33 cellular contexts compared by ENCODE assay signal in genomic region chr10:23148214-23148613, GRCh38. TPM values are rescaled to one million over a fixed set of nuclear protein-coding genes. Genes with fewer than 3 reads are reported as not detected.
"Had no signal": no experiment of that assay in that cellular context is flagged by ENCODE, and none has a peak within 500 bp of the region (broad histone marks: within the 10 kb centered on the region; RNA-seq: fewer than 3 reads in every experiment).

No MANE protein-coding gene starts in this region.

- H3K36me3 ChIP-seq: brain microvascular endothelial cell, cardiac muscle cell, MG63, SJCRH30 had no signal

- H3K4me3 ChIP-seq: cardiac muscle cell, MG63, SJCRH30, SK-N-MC had no signal

- H3K9me3 ChIP-seq: MG63, SJCRH30 had no signal

- ATAC-seq: activated CD8-positive, alpha-beta T cell treated with anti-CD3 and anti-CD28 coated beads for 36 hours; activated T-cell treated with anti-CD3 and anti-CD28 coated beads, Interleukin-2, amount 50 U/mL, for 72 hours; activated T-helper 17 cell treated with anti-CD3 and anti-CD28 coated beads, Interleukin-2, amount 50 U/mL, for 72 hours; Panc1 had no signal

- H3K27me3 ChIP-seq: brain microvascular endothelial cell, MG63, SJCRH30 had no signal

- H3K27ac ChIP-seq: brain microvascular endothelial cell, cardiac muscle cell, SJCRH30, SK-N-MC had no signal

- DNase-seq: activated CD4-positive, alpha-beta T cell treated with anti-CD3 and anti-CD28 coated beads, Interleukin-2, amount 50 U/mL, for 4 hours; activated CD8-positive, alpha-beta T cell treated with anti-CD3 and anti-CD28 coated beads for 36 hours; activated effector memory CD4-positive, alpha-beta T cell treated with anti-CD3 and anti-CD28 coated beads, Interleukin-2, amount 50 U/mL, for 16 hours; activated naive CD4-positive, alpha-beta T cell; activated naive CD4-positive, alpha-beta T cell treated with anti-CD3 and anti-CD28 coated beads, Interleukin-2, amount 50 U/mL, for 16 hours; activated naive CD8-positive, alpha-beta T cell treated with anti-CD3 and anti-CD28 coated beads for 36 hours; activated T-cell treated with anti-CD3 and anti-CD28 coated beads, Interleukin-2, amount 50 U/mL, for 1 hour; activated T-cell treated with anti-CD3 and anti-CD28 coated beads, Interleukin-2, amount 50 U/mL, for 72 hours; amniotic stem cell; aorta; brain microvascular endothelial cell; Kasumi-1; MG63; NCI-H1048; NCI-H1105 treated with DMSO at 0.1 percent for 48 hours; NCI-H1436; NCI-H1694 treated with DMSO at 0.1 percent for 48 hours; NCI-H2029; NCI-H345; NCI-H524 treated with DMSO at 0.1 percent for 48 hours; SHP77; SJCRH30; T1000 had no signal

RNA-seq across cellular contexts. Expression of gene PTF1A, which starts 43.9 kb away (rescaled TPM):
- total RNA-seq: activated CD4-positive, alpha-beta T cell treated with anti-CD3 and anti-CD28 coated beads, Interleukin-2, amount 10 ng/mL, durations not matched to agents 24 days and 14 days; activated CD8-positive, alpha-beta memory T cell treated with anti-CD3 and anti-CD28 coated beads for 36 hours; activated CD8-positive, alpha-beta T cell treated with anti-CD3 and anti-CD28 coated beads for 36 hours; activated naive CD8-positive, alpha-beta T cell treated with anti-CD3 and anti-CD28 coated beads for 36 hours; activated T-cell treated with anti-CD3 and anti-CD28 coated beads, Interleukin-2, amount 50 U/mL, for 72 hours; activated T-helper 17 cell treated with anti-CD3 and anti-CD28 coated beads, Interleukin-2, amount 50 U/mL, for 72 hours; aorta; cardiac muscle cell; NCI-H460; RPMI7951; SJCRH30; T-helper 1 cell treated with Interleukin-12 subunit alpha and Interleukin-12 subunit beta and Interleukin-4 antibody, amounts not matched to agents 30 ng/mL and 1 ng/mL, for 36 hours; T-helper 2 cell treated with Interferon-gamma antibody and Interleukin-4, amounts not matched to agents 100 ng/mL and 5 ng/mL, for 36 hours had no signal
- polyA plus RNA-seq: aorta, cardiac muscle cell had no signal
